Comparison of ENCODE assay signal across 22 cellular contexts in genomic region chr15:88022711-88023110, GRCh38.
DNase-seq lines count a peak whose midpoint lies in the region; ATAC-seq, FAIRE-seq and TF ChIP-seq lines count a peak whose summit lies in the region.
"Had no signal": no experiment of that assay in that cellular context is flagged by ENCODE, and none has a peak within 500 bp of the region (broad histone marks: within the 10 kb centered on the region; RNA-seq: fewer than 3 reads in every experiment).

No MANE protein-coding gene starts in this region.

- H3K4me2 ChIP-seq in A549 = no peak overlapping the region
- H3K4me2 ChIP-seq: KMS-11, PC-9 had no signal

- no peak overlapping the region for H3K4me3 ChIP-seq in A549
- H3K4me3 ChIP-seq in SJCRH30 = no peak overlapping the region
- H3K4me3 ChIP-seq: PC-9 had no signal

- H3K36me3 ChIP-seq in SJCRH30 = no peaks in the 10 kb centered on the region
- H3K36me3 ChIP-seq: BE2C had no signal

- no peak for TF ChIP-seq CTCF in A549 (IDR thresholded peaks at IDR 0.05)

- 5% methylated on average over 2 of the region's 2 CpGs for WGBS in A549 (ENCODE audit: missing lambda C conversion rate)

- FAIRE-seq in A549 (lab: Jason Lieb, UNC) = peak; percentile 32
- FAIRE-seq: GM12892, GM18507, H1 had no signal

- DNase-seq in A549 (ENCODE audit: low read depth in 1 of 2, low spot score in 1 of 2) (no peak), NCI-H1105 (lab: John Stamatoyannopoulos, UW) (peak; percentile 68), NCI-H69 (lab: John Stamatoyannopoulos, UW) (peak; percentile 5), SJCRH30 (peak; percentile 82 to 91), NCI-H345 (lab: John Stamatoyannopoulos, UW) (no peak), COR-L47 (lab: John Stamatoyannopoulos, UW) (no peak)
- DNase-seq in stimulated activated CD4-positive, alpha-beta T cell treated with anti-CD3 and anti-CD28 coated beads, Interleukin-15, amount 100 ng/mL, for 24 hours = no peak
- DNase-seq: 8988T; BE2C; CD4-positive, alpha-beta T cell; DMS53; NCI-H187; NCI-H2107; NCI-H510A treated with DMSO at 0.1 percent for 48 hours; PC-9 had no signal

- H3K9me3 ChIP-seq in A549 (no peaks in the 10 kb centered on the region), SJCRH30 (replicated peaks) (no peaks in the 10 kb centered on the region)
- H3K9me3 ChIP-seq: BE2C had no signal

- H3K4me1 ChIP-seq in A549 = peaks cover 6% of the 10 kb centered on the region; the same call in 2 of the 3 replicates
- peaks cover 30% of the 10 kb centered on the region for H3K4me1 ChIP-seq in SJCRH30

- no peak overlapping the region for H3K27ac ChIP-seq in A549
- H3K27ac ChIP-seq in SJCRH30 = peak overlapping the region; percentile 91
- H3K27ac ChIP-seq: HL-60, KMS-11, PC-9, RWPE1 had no signal

- no peak for TF ChIP-seq POLR2A in A549 (IDR thresholded peaks at IDR 0.05; ENCODE audit: low read length)

- TF ChIP-seq RAD21 in A549 (conservative IDR thresholded peaks at IDR 0.05 in 1 of 2, IDR thresholded peaks at IDR 0.05 in 1 of 2) = no peak

- CTCF ChIA-PET in A549 (lab: Yijun Ruan, JAX) = interaction anchor here (0.6 to 0.7 kb wide), 2 partner anchors 12 to 1827 kb away, joined by 3 read pairs; no protein-coding TSS in a partner anchor

- H3K27me3 ChIP-seq in SJCRH30 = no peaks in the 10 kb centered on the region
- H3K27me3 ChIP-seq: BE2C had no signal

- ATAC-seq in A549 (no peak), GM18520 (IDR thresholded peaks at IDR 0.05; ENCODE audit: unreplicated experiment) (no peak)

- POLR2A ChIA-PET in A549 (lab: Yijun Ruan, JAX) = no interaction called here

- no peak for TF ChIP-seq EP300 in A549 (IDR thresholded peaks at IDR 0.05)

TF ChIP-seq in A549, 52 proteins besides CTCF, POLR2A, EP300 and RAD21:
- TF ChIP-seq PHF8 (IDR thresholded peaks at IDR 0.05; ENCODE audit: borderline replicate concordance, low read depth) = no peak
- TF ChIP-seq FOXS1 (CRISPR knock-in tag; IDR thresholded peaks at IDR 0.05) = no peak
- TF ChIP-seq CHD4 (IDR thresholded peaks at IDR 0.05; ENCODE audit: borderline replicate concordance) = no peak
- no peak for TF ChIP-seq HMGXB4 (CRISPR knock-in tag; IDR thresholded peaks at IDR 0.05; ENCODE audit: borderline replicate concordance)
- no peak for TF ChIP-seq SREBF2 (IDR thresholded peaks at IDR 0.05)
- no peak for TF ChIP-seq KDM5A (IDR thresholded peaks at IDR 0.05)
- TF ChIP-seq MAZ (IDR thresholded peaks at IDR 0.05; ENCODE audit: borderline replicate concordance, low read depth, low read length) = no peak
- no peak for TF ChIP-seq REST (IDR thresholded peaks at IDR 0.05)
- no peak for TF ChIP-seq CHD2 (IDR thresholded peaks at IDR 0.05; ENCODE audit: low read length, partially characterized antibody)
- no peak for TF ChIP-seq PBX3 (IDR thresholded peaks at IDR 0.05)
- TF ChIP-seq TFCP2L1 (CRISPR knock-in tag; IDR thresholded peaks at IDR 0.05) = no peak
- TF ChIP-seq RFX5 (IDR thresholded peaks at IDR 0.05) = no peak
- TF ChIP-seq HES2 (IDR thresholded peaks at IDR 0.05) = no peak
- no peak for TF ChIP-seq ZSCAN20 (CRISPR knock-in tag; IDR thresholded peaks at IDR 0.05)
- no peak for TF ChIP-seq FOSL2 (IDR thresholded peaks at IDR 0.05)
- TF ChIP-seq FOSL2 (CRISPR knock-in tag; IDR thresholded peaks at IDR 0.05) = no peak
- TF ChIP-seq KDM1A (IDR thresholded peaks at IDR 0.05; ENCODE audit: low read depth) = no peak
- TF ChIP-seq ESRRA (IDR thresholded peaks at IDR 0.05; ENCODE audit: borderline replicate concordance, low read length) = no peak
- TF ChIP-seq ELK1 (IDR thresholded peaks at IDR 0.05; ENCODE audit: low read depth, low read length) = no peak
- no peak for TF ChIP-seq POLR2AphosphoS2 (conservative IDR thresholded peaks at IDR 0.05; ENCODE audit: low read length)
- no peak for TF ChIP-seq RNF2 (IDR thresholded peaks at IDR 0.05; ENCODE audit: borderline replicate concordance, low read depth)

Comparison
In these comparisons a context has a peak if more than half of its experiments do, and no peak if none do; other contexts are left out.
1. DNase-seq: peak in NCI-H1105 (single experiment), NCI-H69 (single experiment) and SJCRH30 (2 of 2); none in A549 (0 of 2), NCI-H345 (single experiment), stimulated activated CD4-positive, alpha-beta T cell treated with anti-CD3 and anti-CD28 coated beads, Interleukin-15, amount 100 ng/mL, for 24 hours (single experiment) and COR-L47 (single experiment).